Comparison of ENCODE assay signal across 8 cellular contexts in the genomic region with DNA sequence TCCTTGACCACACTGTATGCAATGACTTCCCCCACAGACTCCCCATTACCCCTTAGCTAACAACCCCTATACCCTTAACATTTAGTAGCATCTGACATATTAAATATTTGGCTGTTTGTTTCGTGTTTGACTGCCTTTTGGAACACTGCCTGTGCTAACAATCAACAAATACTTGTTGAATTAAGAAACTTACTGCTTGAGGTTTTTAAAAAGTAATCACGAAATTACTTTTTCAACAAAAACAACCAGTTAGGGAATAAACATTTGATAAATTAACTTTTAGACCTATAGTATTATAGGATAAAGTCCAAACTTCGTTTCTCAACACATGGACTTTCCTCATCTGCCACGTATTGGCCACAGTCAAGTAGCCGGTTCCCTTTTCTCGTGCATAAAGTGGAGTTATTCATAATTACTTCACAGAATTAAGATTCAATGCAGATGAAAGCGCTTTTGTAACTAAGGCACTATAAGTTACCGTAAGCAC. TPM values are rescaled to one million over a fixed set of nuclear protein-coding genes. Genes with fewer than 3 reads are reported as not detected.
DNase-seq lines count a peak whose midpoint lies in the region; ATAC-seq, FAIRE-seq and TF ChIP-seq lines count a peak whose summit lies in the region.

No MANE protein-coding gene starts in this region.

- H3K27ac ChIP-seq in C4-2B = peak overlapping the region; percentile 88; the same call in 1 of the 2 replicates
- H3K27ac ChIP-seq in KMS-11 = no peak overlapping the region
- no peak overlapping the region for H3K27ac ChIP-seq in endothelial cell of umbilical vein (ENCODE audit: insufficient read depth, low read depth, low read length)
- peak overlapping the region; percentile 88 to 92 (median 90) for H3K27ac ChIP-seq in sigmoid colon

- dilution Hi-C loops in endothelial cell of umbilical vein (cut with MboI; ENCODE audit: extremely low pct_ligation_motif_present, low sequenced_read_pairs) = no loop called here

- BruUV-seq in endothelial cell of umbilical vein (replicated peaks; lab: Mats Ljungman, UMichigan) = no TSS peak

- ATAC-seq in GM21381 (IDR thresholded peaks at IDR 0.05; ENCODE audit: unreplicated experiment) = peak; percentile 4

- H3K4me3 ChIP-seq in KMS-11 (IDR thresholded peaks at IDR 0.05; ENCODE audit: insufficient read depth, low read depth, low read length) (no peak overlapping the region), endothelial cell of umbilical vein (replicated peaks in 1 of 3; ENCODE audit: insufficient read depth in 1 of 3, low read depth in 1 of 3, low read length in 3 of 3) (peak overlapping the region; percentile 12 to 72 (median 29)), sigmoid colon (peak overlapping the region; percentile 84 to 95 (median 89))

- H3K79me2 ChIP-seq in KMS-11 (ENCODE audit: insufficient read depth, low read depth) = no peaks in the 10 kb centered on the region; the same call in 1 of the 2 replicates
- H3K79me2 ChIP-seq in endothelial cell of umbilical vein (ENCODE audit: control insufficient read depth, insufficient read depth, low read length) = no peaks in the 10 kb centered on the region

- peak overlapping the region; percentile 37; the same call in 1 of the 2 replicates for H3K4me2 ChIP-seq in KMS-11
- H3K4me2 ChIP-seq in endothelial cell of umbilical vein (ENCODE audit: insufficient read depth, low read length) = peak overlapping the region; percentile 88

- H3K9ac ChIP-seq in KMS-11 = no peak overlapping the region
- H3K9ac ChIP-seq in endothelial cell of umbilical vein (replicated peaks; ENCODE audit: extremely low read depth, insufficient read depth, low read length) = no peak overlapping the region

- no peak for DNase-seq in endothelial cell of umbilical vein (ENCODE audit: low read depth, low spot score)
- no peak for DNase-seq in sigmoid colon
- DNase-seq in DMS 273 treated with DMSO at 0.1 percent for 48 hours (lab: John Stamatoyannopoulos, UW) = no peak
- no peak for DNase-seq in stimulated activated CD4-positive, alpha-beta T cell treated with anti-CD3 and anti-CD28 coated beads, Interleukin-4, amount 100 ng/mL, for 24 hours
- DNase-seq in UCSD-AML1 (lab: John Stamatoyannopoulos, UW; ENCODE audit: unreplicated experiment) = no peak

- H2AFZ ChIP-seq in KMS-11 (ENCODE audit: low read depth) (peak overlapping the region; percentile 80), endothelial cell of umbilical vein (ENCODE audit: low read depth, low read length) (peak overlapping the region; percentile 79)

- TF ChIP-seq POLR2A in endothelial cell of umbilical vein (IDR thresholded peaks at IDR 0.05; ENCODE audit: low read depth, low read length) (no peak), sigmoid colon (IDR thresholded peaks at IDR 0.05) (no peak)

- H4K20me1 ChIP-seq in KMS-11 (ENCODE audit: insufficient read depth) = no peaks in the 10 kb centered on the region
- H4K20me1 ChIP-seq in endothelial cell of umbilical vein (replicated peaks; ENCODE audit: control insufficient read depth, extremely low read depth, insufficient read depth, low read length) = no peaks in the 10 kb centered on the region

- no peaks in the 10 kb centered on the region for H3K27me3 ChIP-seq in KMS-11 (ENCODE audit: insufficient read depth, low read depth)
- H3K27me3 ChIP-seq in endothelial cell of umbilical vein (ENCODE audit: control insufficient read depth in 2 of 2, insufficient read depth in 2 of 2, low read length in 2 of 2) = peaks cover 0 to 2% of the 10 kb centered on the region in 2 experiments
- no peaks in the 10 kb centered on the region for H3K27me3 ChIP-seq in sigmoid colon

- H3K36me3 ChIP-seq in KMS-11 (ENCODE audit: insufficient read depth) (no peaks in the 10 kb centered on the region), endothelial cell of umbilical vein (ENCODE audit: control insufficient read depth in 2 of 2, extremely low read depth in 1 of 2, insufficient read depth in 2 of 2, low read length in 2 of 2) (no peaks in the 10 kb centered on the region), sigmoid colon (peaks cover 0 to 9% (median 2%) of the 10 kb centered on the region in 4 donors)

- intact Hi-C loops in endothelial cell of umbilical vein (cut with micrococcal nuclease) = no loop called here
- intact Hi-C loops in sigmoid colon (cut with DNase I) = loop anchor here (5.0 kb wide), 3 partner anchors 151 to 614 kb away; a partner anchor contains a TSS

- 9 to 19% methylated on average over 8 of the region's 8 CpGs for WGBS in sigmoid colon, 2 donors

- H3K4me1 ChIP-seq in KMS-11 (ENCODE audit: low read depth, poor library complexity, severe bottlenecking) = peaks cover 11% of the 10 kb centered on the region
- peaks cover 14% of the 10 kb centered on the region for H3K4me1 ChIP-seq in endothelial cell of umbilical vein (ENCODE audit: control insufficient read depth, extremely low read depth, insufficient read depth, low read length)
- peaks cover 0 to 16% (median 13%) of the 10 kb centered on the region in 4 donors for H3K4me1 ChIP-seq in sigmoid colon

- POLR2A ChIA-PET in endothelial cell of umbilical vein (lab: Charles Lee) = interaction anchor here (1.1 to 1.2 kb wide), 2 partner anchors 8 to 150 kb away, joined by 3 to 4 read pairs; a partner anchor contains a TSS

- H3K9me3 ChIP-seq in endothelial cell of umbilical vein (replicated peaks; ENCODE audit: control insufficient read depth, insufficient read depth, low read length) (no peaks in the 10 kb centered on the region), sigmoid colon (no peaks in the 10 kb centered on the region)

- TF ChIP-seq CTCF in C4-2B (conservative IDR thresholded peaks at IDR 0.05) = 0 out of 2 replicates have a peak, but pooled peaks have one; percentile 55
- no peak for TF ChIP-seq CTCF in KMS-11 (conservative IDR thresholded peaks at IDR 0.05; ENCODE audit: low read depth, low read length)
- TF ChIP-seq CTCF in endothelial cell of umbilical vein (IDR thresholded peaks at IDR 0.05; ENCODE audit: extremely low read depth in 1 of 2, insufficient read depth in 1 of 2, low read depth in 1 of 2, low read length in 2 of 2) = no peak
- no peak for TF ChIP-seq CTCF in sigmoid colon (IDR thresholded peaks at IDR 0.05)

- H3K9me1 ChIP-seq in endothelial cell of umbilical vein (replicated peaks; ENCODE audit: control insufficient read depth, extremely low read depth, insufficient read depth, low read length) = no peaks in the 10 kb centered on the region

- no peak for TF ChIP-seq EP300 in sigmoid colon (IDR thresholded peaks at IDR 0.05)

- no peak for FAIRE-seq in endothelial cell of umbilical vein (lab: Jason Lieb, UNC)

- CTCF ChIA-PET in endothelial cell of umbilical vein (lab: Charles Lee) = interaction anchor here (0.6 to 1.9 kb wide), 10 partner anchors 13 to 327 kb away, joined by 3 to 11 read pairs (median 6); no protein-coding TSS in a partner anchor

TF ChIP-seq in endothelial cell of umbilical vein, 7 proteins besides CTCF, POLR2A, EP300 and RAD21:
- TF ChIP-seq EZH2 (IDR thresholded peaks at IDR 0.05; ENCODE audit: borderline replicate concordance, low read depth, low read length, severe bottlenecking) (no peak), FOS (IDR thresholded peaks at IDR 0.05; ENCODE audit: borderline replicate concordance, insufficient read depth, low read length) (no peak), JUN (IDR thresholded peaks at IDR 0.05; ENCODE audit: borderline replicate concordance, insufficient read depth, insufficient read length, low read depth) (no peak), GATA2 (IDR thresholded peaks at IDR 0.05; ENCODE audit: insufficient read depth, insufficient read length, low read depth, low read length) (no peak), MYC (IDR thresholded peaks at IDR 0.05; ENCODE audit: low read depth, low read length) (no peak), POLR2AphosphoS5 (IDR thresholded peaks at IDR 0.05; ENCODE audit: insufficient read depth, low read depth, low read length) (no peak)
- TF ChIP-seq, protein P1, sequence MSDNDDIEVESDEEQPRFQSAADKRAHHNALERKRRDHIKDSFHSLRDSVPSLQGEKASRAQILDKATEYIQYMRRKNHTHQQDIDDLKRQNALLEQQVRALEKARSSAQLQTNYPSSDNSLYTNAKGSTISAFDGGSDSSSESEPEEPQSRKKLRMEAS (IDR thresholded peaks at IDR 0.05; ENCODE audit: insufficient read depth, insufficient read length) = no peak

RNA-seq across cellular contexts. Expression of a gene that starts 0.6 kb away (rescaled TPM):
- total RNA-seq in endothelial cell of umbilical vein (20.5 and 23.6 TPM in 2 replicates), sigmoid colon (10 to 100 TPM; 11.8 to 20.7 (median 19.6) TPM)
- polyA plus RNA-seq in endothelial cell of umbilical vein (2.6 and 5.0 TPM in 2 replicates), sigmoid colon (1 to 10 TPM; 1.8 to 7.5 (median 3.2) TPM)
- 5.2 and 5.4 TPM in 2 replicates for polyA plus RNA-seq in endothelial cell of umbilical vein (2011; cell fraction: cytosol; rRNA removed)
- polyA plus RNA-seq in endothelial cell of umbilical vein (2011; cell fraction: nucleus; rRNA removed) = 7.9 and 8.7 TPM in 2 replicates
- 5.9 and 10.6 TPM in 2 replicates for polyA plus RNA-seq in endothelial cell of umbilical vein (2012)
- 7.2 and 8.9 TPM in 2 replicates for polyA minus RNA-seq in endothelial cell of umbilical vein
- polyA minus RNA-seq in endothelial cell of umbilical vein (2011; cell fraction: cytosol; rRNA and poly(A)+ RNA removed) = 3.5 TPM
- polyA minus RNA-seq in endothelial cell of umbilical vein (2011; cell fraction: nucleus; rRNA and poly(A)+ RNA removed) = 14.6 and 23.3 TPM in 2 replicates

RNA-seq across cellular contexts. Expression of a gene that starts 25.3 kb away (rescaled TPM):
- total RNA-seq in endothelial cell of umbilical vein = not detected in 2 replicates
- not detected in 2 replicates for polyA plus RNA-seq in endothelial cell of umbilical vein
- polyA plus RNA-seq in endothelial cell of umbilical vein (2011; cell fraction: cytosol; rRNA removed) = not detected in 2 replicates
- polyA plus RNA-seq in endothelial cell of umbilical vein (2011; cell fraction: nucleus; rRNA removed) = not detected in 2 replicates
- not detected in 2 replicates for polyA plus RNA-seq in endothelial cell of umbilical vein (2012)
- polyA minus RNA-seq in endothelial cell of umbilical vein = not detected in 2 replicates
- polyA minus RNA-seq in endothelial cell of umbilical vein (2011; cell fraction: cytosol; rRNA and poly(A)+ RNA removed) = not detected
- polyA minus RNA-seq in endothelial cell of umbilical vein (2011; cell fraction: nucleus; rRNA and poly(A)+ RNA removed) = not detected in 2 replicates
- not detected for total RNA-seq in sigmoid colon
- polyA plus RNA-seq in sigmoid colon = not detected

RNA-seq across cellular contexts. Expression of a gene that starts 45.3 kb away (rescaled TPM):
- total RNA-seq in endothelial cell of umbilical vein (not detected in 2 replicates), sigmoid colon (not detected)
- polyA plus RNA-seq in endothelial cell of umbilical vein (not detected in 2 replicates), sigmoid colon (not detected)
- not detected in 2 replicates for polyA plus RNA-seq in endothelial cell of umbilical vein (2011; cell fraction: cytosol; rRNA removed)
- polyA plus RNA-seq in endothelial cell of umbilical vein (2011; cell fraction: nucleus; rRNA removed) = not detected in 2 replicates
- not detected in 2 replicates for polyA plus RNA-seq in endothelial cell of umbilical vein (2012)
- polyA minus RNA-seq in endothelial cell of umbilical vein = not detected in 2 replicates
- polyA minus RNA-seq in endothelial cell of umbilical vein (2011; cell fraction: cytosol; rRNA and poly(A)+ RNA removed) = not detected
- not detected in 2 replicates for polyA minus RNA-seq in endothelial cell of umbilical vein (2011; cell fraction: nucleus; rRNA and poly(A)+ RNA removed)

Comparison
In these comparisons a context has a peak if more than half of its experiments do, and no peak if none do; other contexts are left out.
1. H3K27ac ChIP-seq: peak in C4-2B (single experiment) and sigmoid colon (4 of 4); none in KMS-11 (single experiment) and endothelial cell of umbilical vein (single experiment).